In genomic region chr6:6806793-6807518, GRCh38 we compare ENCODE assay signal across 13 cellular contexts.
DNase-seq lines count a peak whose midpoint lies in the region; ATAC-seq, FAIRE-seq and TF ChIP-seq lines count a peak whose summit lies in the region.
"Had no signal": no experiment of that assay in that cellular context is flagged by ENCODE, and none has a peak within 500 bp of the region (broad histone marks: within the 10 kb centered on the region; RNA-seq: fewer than 3 reads in every experiment).

No MANE protein-coding gene starts in this region.

- H3K4me2 ChIP-seq in GM12878 (ENCODE audit: control insufficient read depth, insufficient read depth) = peak overlapping the region; percentile 9; the same call in 1 of the 2 replicates

- CTCF ChIA-PET in GM12878 (lab: Yijun Ruan, JAX) = interaction anchor here (0.9 to 1.1 kb wide), 2 partner anchors 110 to 280 kb away, joined by 3 read pairs; no protein-coding TSS in a partner anchor

- no peak overlapping the region for H2AFZ ChIP-seq in GM12878 (ENCODE audit: control insufficient read depth, low read depth, low read length)

- intact Hi-C loops in GM12878 (cut with micrococcal nuclease; ENCODE audit: unreplicated experiment) = no loop called here

- no peaks in the 10 kb centered on the region for H3K79me2 ChIP-seq in GM12878 (ENCODE audit: control insufficient read depth, insufficient read depth, low read length)

- no peak for TF ChIP-seq CTCF in NB4 (IDR thresholded peaks at IDR 0.05; ENCODE audit: low read depth, low read length)
- TF ChIP-seq CTCF in GM12878 (IDR thresholded peaks at IDR 0.05 in 2 of 3, conservative IDR thresholded peaks at IDR 0.05 in 1 of 3; ENCODE audit: control insufficient read depth in 2 of 3, extremely low read depth in 1 of 3, insufficient read depth in 1 of 3, low read depth in 3 of 3, low read length in 3 of 3) = no peak

- in situ Hi-C loops in GM12878 (cut with MboI) = no loop called here

- H4K20me1 ChIP-seq in GM12878 (ENCODE audit: control insufficient read depth, insufficient read depth) = no peaks in the 10 kb centered on the region

- POLR2A ChIA-PET in GM12878 (lab: Charles Lee) = interaction anchor here (0.6 to 1.3 kb wide), 4 partner anchors 8 to 16 kb away, joined by 3 to 5 read pairs (median 3); no protein-coding TSS in a partner anchor

- H3K27ac ChIP-seq in GM12878 (ENCODE audit: control insufficient read depth, insufficient read depth) (no peak overlapping the region), thymus (ENCODE audit: low read depth) (peak overlapping the region; percentile 9)

- SMC1A ChIA-PET in GM12878 (lab: Charles Lee; ENCODE audit: uncharacterized antibody, unreplicated experiment) = interaction anchor here (0.7 to 3.3 kb wide), 9 partner anchors 13 to 108 kb away, joined by 3 to 12 read pairs (median 3); no protein-coding TSS in a partner anchor

- peaks cover 47% of the 10 kb centered on the region for H3K4me1 ChIP-seq in GM12878 (ENCODE audit: control insufficient read depth, insufficient read depth, low read length)
- H3K4me1 ChIP-seq in thymus (ENCODE audit: control insufficient read depth, insufficient read depth, low read length) = no peaks in the 10 kb centered on the region

- H3K4me3 ChIP-seq in NB4 (ENCODE audit: low read depth, low read length) (no peak overlapping the region), GM12878 (no peak overlapping the region), thymus (ENCODE audit: low read length) (no peak overlapping the region)

- no peak for FAIRE-seq in GM12878 (lab: Jason Lieb, UNC)

- ATAC-seq in GM12878 = 0 out of 3 replicates have a peak, but pooled peaks have one; percentile 2
- ATAC-seq in left lobe of liver = no peak
- ATAC-seq in GM18511 (IDR thresholded peaks at IDR 0.05; ENCODE audit: unreplicated experiment) = no peak
- ATAC-seq in GM18867 (IDR thresholded peaks at IDR 0.05; ENCODE audit: unreplicated experiment) = no peak
- ATAC-seq: WTC11 had no signal

- no peaks in the 10 kb centered on the region for H3K27me3 ChIP-seq in GM12878 (replicated peaks in 1 of 2; ENCODE audit: control insufficient read depth in 2 of 2, insufficient read depth in 2 of 2, low read length in 1 of 2)
- H3K27me3 ChIP-seq in thymus (ENCODE audit: control insufficient read depth, insufficient read depth) = no peaks in the 10 kb centered on the region

- H3K9me3 ChIP-seq in GM12878 (replicated peaks; ENCODE audit: control insufficient read depth, insufficient read depth, low read length) (peaks cover 2% of the 10 kb centered on the region; the same call in 2 of the 3 replicates), thymus (ENCODE audit: control insufficient read depth) (no peaks in the 10 kb centered on the region)

- RAD21 ChIA-PET in GM12878 (lab: Charles Lee; ENCODE audit: unreplicated experiment) = interaction anchor here (0.8 kb wide), 1 partner anchor 17 kb away, joined by 3 read pairs; no protein-coding TSS in a partner anchor

- no TSS peak for BruUV-seq in GM12878 (replicated peaks; lab: Mats Ljungman, UMichigan)

- no peak for TF ChIP-seq EP300 in GM12878 (IDR thresholded peaks at IDR 0.05; ENCODE audit: borderline replicate concordance in 1 of 2, control insufficient read depth in 1 of 2, low read depth in 2 of 2, low read length in 2 of 2)

- TF ChIP-seq RAD21 in GM12878 (IDR thresholded peaks at IDR 0.05; ENCODE audit: insufficient read depth, low read depth, low read length) = no peak

- H3K36me3 ChIP-seq in GM12878 (ENCODE audit: control insufficient read depth in 2 of 2, insufficient read depth in 2 of 2, low read length in 1 of 2) (no peaks in the 10 kb centered on the region), thymus (ENCODE audit: control insufficient read depth, insufficient read depth) (no peaks in the 10 kb centered on the region)

- WGBS in GM12878 (ENCODE audit: insufficient coverage, insufficient replicate concordance, low lambda C conversion rate, missing lambda C conversion rate) = 38% methylated on average over 12 of the region's 12 CpGs
- WGBS in thymus = 94% methylated on average over 12 of the region's 12 CpGs

- DNase-seq in NB4 (ENCODE audit: low read depth) (peak; percentile 96), GM12878 (ENCODE audit: low read depth, low spot score) (no peak), left lobe of liver (ENCODE audit: low spot score) (peak; percentile 51), NCI-H2196 (lab: John Stamatoyannopoulos, UW; ENCODE audit: unreplicated experiment) (no peak)
- DNase-seq: activated gamma-delta T cell, cerebellar nuclear complex, DMS 273 treated with DMSO at 0.1 percent for 48 hours, mesendoderm, NCI-H1436 had no signal

- TF ChIP-seq POLR2A in NB4 (IDR thresholded peaks at IDR 0.05; ENCODE audit: extremely low read depth, insufficient read length) (no peak), GM12878 (IDR thresholded peaks at IDR 0.05; ENCODE audit: low read depth, low read length) (no peak)

- H3K9ac ChIP-seq in GM12878 (ENCODE audit: control insufficient read depth, insufficient read depth, low read length) = no peak overlapping the region

TF ChIP-seq in GM12878, 131 proteins besides CTCF, POLR2A, EP300 and RAD21:
- TF ChIP-seq ATF2 (IDR thresholded peaks at IDR 0.05; ENCODE audit: low read length) (no peak), ZSCAN29 (IDR thresholded peaks at IDR 0.05) (no peak), EED (IDR thresholded peaks at IDR 0.05; ENCODE audit: low read depth) (no peak), LARP7 (IDR thresholded peaks at IDR 0.05) (no peak), IKZF2 (IDR thresholded peaks at IDR 0.05) (0 out of 4 replicates have a peak, but pooled peaks of 1 of the 2 experiments have one; percentile 6)
TF ChIP-seq in GM12878: peak in this region for 1.

Comparison
In these comparisons a context has a peak if more than half of its experiments do, and no peak if none do; other contexts are left out.
1. DNase-seq: peak in NB4 (single experiment) and left lobe of liver (single experiment); none in GM12878 (single experiment) and NCI-H2196 (single experiment).